In the genomic region with DNA sequence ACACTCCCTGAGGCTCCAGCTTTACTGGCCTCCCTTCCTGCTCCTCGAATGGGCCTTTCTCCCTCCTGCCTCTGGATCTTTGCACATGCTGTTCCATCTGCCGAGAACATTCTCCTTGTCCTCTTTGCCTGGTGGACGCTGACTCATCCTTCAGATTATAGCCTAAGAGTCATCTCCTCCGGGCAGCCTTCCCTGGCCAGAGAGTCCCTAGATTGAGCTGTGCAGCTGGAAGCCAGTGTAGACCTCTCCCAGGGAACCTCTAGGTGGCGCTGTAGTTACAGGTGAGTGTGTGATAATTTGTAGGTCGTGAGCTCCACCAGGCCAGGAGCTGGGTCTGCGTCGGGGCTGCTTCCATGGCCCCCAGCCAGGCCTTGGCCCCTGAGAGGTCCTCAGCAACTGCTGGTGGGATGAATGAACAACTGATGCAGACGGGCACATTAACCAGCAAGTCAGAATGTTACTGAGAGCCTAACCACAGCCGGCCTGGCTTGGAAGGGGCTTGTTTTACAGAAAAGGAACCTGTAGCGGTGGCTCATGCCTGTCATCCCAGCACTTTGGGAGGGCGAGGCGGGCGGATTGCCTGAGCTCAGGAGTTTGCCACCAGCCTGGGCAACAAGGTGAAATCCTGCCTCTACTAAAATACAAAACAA, we compare ENCODE assay signal across 1 cellular context.
A peak's percentile ranks its signal among the peaks of the same experiment; 100 is the strongest.
TF ChIP-seq lines count a peak whose summit lies in the region.

No MANE protein-coding gene starts in this region.

TF ChIP-seq in IMR-90, 13 proteins besides CTCF, POLR2A, EP300 and RAD21:
- TF ChIP-seq SMC3 (IDR thresholded peaks at IDR 0.05; ENCODE audit: low read depth, low read length), result peak; percentile 37; the same call in 1 of the 2 replicates
- no peak for TF ChIP-seq MXI1 (IDR thresholded peaks at IDR 0.05; ENCODE audit: borderline replicate concordance, low read depth, low read length)
- TF ChIP-seq RCOR1 (IDR thresholded peaks at IDR 0.05; ENCODE audit: insufficient replicate concordance, low read length), result peak; percentile 63
- peak; percentile 52 for TF ChIP-seq FOS (IDR thresholded peaks at IDR 0.05; ENCODE audit: low read depth, low read length)
